ENCODE assay signal across 24 cellular contexts in the genomic region with DNA sequence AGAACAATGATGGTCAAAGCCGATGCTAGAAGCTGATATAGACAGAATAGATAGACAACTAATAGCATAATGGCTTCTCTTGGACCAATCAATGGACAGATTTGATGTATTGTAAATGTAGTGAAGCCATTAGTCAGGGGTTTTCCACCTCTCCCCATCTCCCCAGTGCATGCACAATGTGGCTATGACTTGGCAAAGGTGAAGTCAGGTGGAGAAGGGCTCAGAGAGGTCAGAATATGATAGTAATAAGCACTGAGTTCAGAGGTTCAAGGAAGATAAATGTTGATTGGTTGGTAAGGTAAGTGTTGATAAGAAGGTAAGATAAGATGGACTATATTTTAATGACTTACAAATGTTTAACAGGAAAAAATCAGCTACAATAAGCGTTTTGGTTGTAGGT. TPM values are rescaled to one million over a fixed set of nuclear protein-coding genes. Genes with fewer than 3 reads are reported as not detected.
DNase-seq lines count a peak whose midpoint lies in the region; ATAC-seq, FAIRE-seq and TF ChIP-seq lines count a peak whose summit lies in the region.
"Had no signal": no experiment of that assay in that cellular context is flagged by ENCODE, and none has a peak within 500 bp of the region (broad histone marks: within the 10 kb centered on the region; RNA-seq: fewer than 3 reads in every experiment).

No MANE protein-coding gene starts in this region.

- peaks cover 95% of the 10 kb centered on the region for H3K36me3 ChIP-seq in OCI-LY7 (ENCODE audit: insufficient read depth, low read length)
- no peaks in the 10 kb centered on the region for H3K36me3 ChIP-seq in mucosa of descending colon (ENCODE audit: low read depth)

- peak overlapping the region in 1 of 2 donors; percentile 1 for H3K4me3 Mint-ChIP-seq in stimulated activated naive B cell treated with anti-CD40 and anti-IgM and Interleukin-4, amounts not matched to agents 10 μg/mL and 1 μg/mL and 100 μg/mL, for 72 hours

- intact Hi-C loops in OCI-LY7 (cut with micrococcal nuclease; ENCODE audit: unreplicated experiment): no loop called here
- intact Hi-C loops in mucosa of descending colon (cut with DNase I, micrococcal nuclease): no loop called here

- no peak overlapping the region for H2AFZ ChIP-seq in OCI-LY7 (ENCODE audit: low read length)

- POLR2A ChIA-PET in OCI-LY7 (lab: Charles Lee): interaction anchor here (0.9 to 1.1 kb wide), 2 partner anchors 8 to 14 kb away, joined by 4 read pairs; no protein-coding TSS in a partner anchor

- H3K27ac ChIP-seq in OCI-LY7 (ENCODE audit: low read depth, low read length, poor library complexity, severe bottlenecking): peak overlapping the region; percentile 93
- H3K27ac ChIP-seq: KMS-11, RWPE1 had no signal

- DNase-seq in GM18507 (ENCODE audit: extremely low spot score, insufficient read length, low read depth): no peak
- DNase-seq in OCI-LY7 (ENCODE audit: low spot score): no peak
- no peak for DNase-seq in mucosa of descending colon
- no peak for DNase-seq in stimulated activated naive B cell treated with anti-CD40 and anti-IgM and Interleukin-4, amounts not matched to agents 10 μg/mL and 1 μg/mL and 100 μg/mL, for 72 hours
- DNase-seq in NCI-H345 treated with DMSO at 0.1 percent for 48 hours (lab: John Stamatoyannopoulos, UW; ENCODE audit: unreplicated experiment): no peak
- DNase-seq: DMS 273 treated with DMSO at 0.1 percent for 48 hours, DND-41, GOT3, NCI-H1417, NCI-H187, NCI-H2107, NCI-H2227 treated with DMSO at 0.1 percent for 48 hours, NCI-H524, NCI-H82, PC-3, SIG-M5 had no signal

- ATAC-seq in mucosa of descending colon (peak; percentile 69), HG02763 (IDR thresholded peaks at IDR 0.05; ENCODE audit: unreplicated experiment) (no peak), GM18868 (IDR thresholded peaks at IDR 0.05; ENCODE audit: unreplicated experiment) (no peak)
- no peak for ATAC-seq in stimulated activated naive B cell treated with anti-CD40 and anti-IgM and Interleukin-4, amounts not matched to agents 10 μg/mL and 1 μg/mL and 100 μg/mL, for 72 hours (replicated peaks)
- ATAC-seq: HepG2, PC-3, SK-N-SH treated with all-trans-retinoic acid at 6 μM for 48 hours had no signal

- BruUV-seq in OCI-LY7 (replicated peaks; lab: Mats Ljungman, UMichigan): no TSS peak

- no peaks in the 10 kb centered on the region for H3K27me3 Mint-ChIP-seq in stimulated activated naive B cell treated with anti-CD40 and anti-IgM and Interleukin-4, amounts not matched to agents 10 μg/mL and 1 μg/mL and 100 μg/mL, for 72 hours

- no peaks in the 10 kb centered on the region for H3K9me2 ChIP-seq in OCI-LY7 (ENCODE audit: insufficient read depth, low read length)

- H3K36me3 Mint-ChIP-seq in stimulated activated naive B cell treated with anti-CD40 and anti-IgM and Interleukin-4, amounts not matched to agents 10 μg/mL and 1 μg/mL and 100 μg/mL, for 72 hours: peaks cover 67 to 81% of the 10 kb centered on the region in 2 donors

- CTCF ChIA-PET in OCI-LY7 (lab: Charles Lee; ENCODE audit: unreplicated experiment): no interaction called here

- H3K4me1 ChIP-seq in OCI-LY7 (ENCODE audit: insufficient read depth, low read length, poor library complexity, severe bottlenecking) (peaks cover 49% of the 10 kb centered on the region), mucosa of descending colon (ENCODE audit: low read depth) (peaks cover 8% of the 10 kb centered on the region)

- peaks cover 50 to 75% of the 10 kb centered on the region in 2 donors for H3K4me1 Mint-ChIP-seq in stimulated activated naive B cell treated with anti-CD40 and anti-IgM and Interleukin-4, amounts not matched to agents 10 μg/mL and 1 μg/mL and 100 μg/mL, for 72 hours

- H3K4me2 ChIP-seq in OCI-LY7 (ENCODE audit: low read length): peak overlapping the region; percentile 72
- H3K4me2 ChIP-seq: KMS-11 had no signal

- peak overlapping the region; percentile 28 for H3K4me3 ChIP-seq in OCI-LY7 (ENCODE audit: low read depth, low read length, poor library complexity, severe bottlenecking)
- no peak overlapping the region for H3K4me3 ChIP-seq in mucosa of descending colon

- peak; percentile 35 for FAIRE-seq in GM18507 (lab: Jason Lieb, UNC)
- FAIRE-seq: G401.6, HepG2 had no signal

- H3K9me3 Mint-ChIP-seq in stimulated activated naive B cell treated with anti-CD40 and anti-IgM and Interleukin-4, amounts not matched to agents 10 μg/mL and 1 μg/mL and 100 μg/mL, for 72 hours: peaks cover 6 to 7% of the 10 kb centered on the region in 2 donors

- peak overlapping the region; percentile 52 for H3K27ac Mint-ChIP-seq in stimulated activated naive B cell treated with anti-CD40 and anti-IgM and Interleukin-4, amounts not matched to agents 10 μg/mL and 1 μg/mL and 100 μg/mL, for 72 hours

- H3K79me2 ChIP-seq in OCI-LY7 (ENCODE audit: insufficient read depth, low read depth, low read length): peaks cover 72% of the 10 kb centered on the region

- TF ChIP-seq CTCF in OCI-LY7 (conservative IDR thresholded peaks at IDR 0.05; ENCODE audit: low read length) (no peak), mucosa of descending colon (IDR thresholded peaks at IDR 0.05) (no peak)

- no peaks in the 10 kb centered on the region for H4K20me1 ChIP-seq in OCI-LY7 (ENCODE audit: insufficient read depth, low read length)

- H3K9me3 ChIP-seq in OCI-LY7 (ENCODE audit: low read length) (peaks cover 17% of the 10 kb centered on the region; the same call in 1 of the 2 replicates), mucosa of descending colon (no peaks in the 10 kb centered on the region)

RNA-seq across cellular contexts. Expression of a gene that starts 28.5 kb away (rescaled TPM):
- 78.0 and 113 TPM in 2 replicates for total RNA-seq in OCI-LY7 (2014; rRNA removed; shearing (Covaris generic))
- total RNA-seq in OCI-LY7 (2022): 182 and 201 TPM in 2 replicates
- 10 to 100 TPM; 13.2 to 45.7 (median 30.4) TPM for total RNA-seq in mucosa of descending colon
- total RNA-seq: HepG2, M059J, PC-3 had no signal
